In genomic region chr22:31489632-31490495, GRCh38 we compare ENCODE assay signal across 8 cellular contexts. TPM values are rescaled to one million over a fixed set of nuclear protein-coding genes. Genes with fewer than 3 reads are reported as not detected.
DNase-seq lines count a peak whose midpoint lies in the region; ATAC-seq, FAIRE-seq and TF ChIP-seq lines count a peak whose summit lies in the region.

A gene with protein sequence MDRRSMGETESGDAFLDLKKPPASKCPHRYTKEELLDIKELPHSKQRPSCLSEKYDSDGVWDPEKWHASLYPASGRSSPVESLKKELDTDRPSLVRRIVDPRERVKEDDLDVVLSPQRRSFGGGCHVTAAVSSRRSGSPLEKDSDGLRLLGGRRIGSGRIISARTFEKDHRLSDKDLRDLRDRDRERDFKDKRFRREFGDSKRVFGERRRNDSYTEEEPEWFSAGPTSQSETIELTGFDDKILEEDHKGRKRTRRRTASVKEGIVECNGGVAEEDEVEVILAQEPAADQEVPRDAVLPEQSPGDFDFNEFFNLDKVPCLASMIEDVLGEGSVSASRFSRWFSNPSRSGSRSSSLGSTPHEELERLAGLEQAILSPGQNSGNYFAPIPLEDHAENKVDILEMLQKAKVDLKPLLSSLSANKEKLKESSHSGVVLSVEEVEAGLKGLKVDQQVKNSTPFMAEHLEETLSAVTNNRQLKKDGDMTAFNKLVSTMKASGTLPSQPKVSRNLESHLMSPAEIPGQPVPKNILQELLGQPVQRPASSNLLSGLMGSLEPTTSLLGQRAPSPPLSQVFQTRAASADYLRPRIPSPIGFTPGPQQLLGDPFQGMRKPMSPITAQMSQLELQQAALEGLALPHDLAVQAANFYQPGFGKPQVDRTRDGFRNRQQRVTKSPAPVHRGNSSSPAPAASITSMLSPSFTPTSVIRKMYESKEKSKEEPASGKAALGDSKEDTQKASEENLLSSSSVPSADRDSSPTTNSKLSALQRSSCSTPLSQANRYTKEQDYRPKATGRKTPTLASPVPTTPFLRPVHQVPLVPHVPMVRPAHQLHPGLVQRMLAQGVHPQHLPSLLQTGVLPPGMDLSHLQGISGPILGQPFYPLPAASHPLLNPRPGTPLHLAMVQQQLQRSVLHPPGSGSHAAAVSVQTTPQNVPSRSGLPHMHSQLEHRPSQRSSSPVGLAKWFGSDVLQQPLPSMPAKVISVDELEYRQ (minus strand): TSS chr22:31489842. CDS start chr22:31488718, 1,124 bp downstream.

- no peaks in the 10 kb centered on the region for H3K27me3 ChIP-seq in HepG2 (ENCODE audit: control insufficient read depth in 1 of 2, insufficient read depth in 2 of 2, low read length in 2 of 2)

- H2AFZ ChIP-seq in HepG2 (ENCODE audit: low read length): peak within 1 kb of the TSS; percentile 82

- WGBS in A549 (ENCODE audit: missing lambda C conversion rate): 1% methylated on average over 12 of the region's 100 CpGs
- WGBS in HepG2 (ENCODE audit: low lambda C conversion rate): 2% methylated on average over 42 of the region's 100 CpGs

- intact Hi-C loops in HepG2 (cut with micrococcal nuclease; ENCODE audit: unreplicated experiment): no loop called here

- POLR2A ChIA-PET in A549 (lab: Yijun Ruan, JAX): no interaction called here
- POLR2A ChIA-PET in HepG2 (lab: Yijun Ruan, JAX): interaction anchor here (1.2 kb wide), 1 partner anchor 91 kb away, joined by 4 read pairs; the partner anchor contains the start of gene DRG1

- peak within 1 kb of the TSS; percentile 92 for H3K9ac ChIP-seq in HepG2 (ENCODE audit: insufficient read depth, low read depth, low read length)

- peak; percentile 43 for TF ChIP-seq POLR2A in A549 (IDR thresholded peaks at IDR 0.05; ENCODE audit: low read length)
- TF ChIP-seq POLR2A in GM18526 (IDR thresholded peaks at IDR 0.05; ENCODE audit: extremely low read depth, insufficient read length): peak; percentile 72
- peak in 1 of 2 experiments; percentile 70; a peak in 3 of 4 replicates for TF ChIP-seq POLR2A in HepG2 (IDR thresholded peaks at IDR 0.05; ENCODE audit: insufficient read depth in 1 of 2, low read depth in 2 of 2, low read length in 2 of 2)

- no TSS peak for BruUV-seq in HepG2 (replicated peaks; lab: Mats Ljungman, UMichigan)

- peak within 1 kb of the TSS; percentile 97 to 100 for H3K27ac ChIP-seq in A549
- peak within 1 kb of the TSS; percentile 89 for H3K27ac ChIP-seq in HepG2 (ENCODE audit: extremely low read length, insufficient read depth, low read length)

- H3K36me3 ChIP-seq in HepG2 (replicated peaks in 1 of 2; ENCODE audit: control insufficient read depth in 1 of 2, insufficient read depth in 2 of 2, low read length in 2 of 2): peaks cover 1 to 10% of the 10 kb centered on the region in 2 experiments; a peak in 3 of 5 replicates

- in situ Hi-C loops in HepG2 (cut with HindIII; ENCODE audit: extremely low pct_ligation_motif_present, low pct_unique_long_range_greater_than_20kb): no loop called here

- H3K4me1 ChIP-seq in A549 (peaks cover 16% of the 10 kb centered on the region), HepG2 (ENCODE audit: insufficient read depth, low read length) (peaks cover 37% of the 10 kb centered on the region)

- peak within 1 kb of the TSS; percentile 97 for H3K4me3 ChIP-seq in A549
- H3K4me3 ChIP-seq in HepG2 (replicated peaks in 1 of 3; ENCODE audit: insufficient read depth in 1 of 3, low read depth in 2 of 3, low read length in 3 of 3): peak within 1 kb of the TSS; percentile 73 to 97 (median 79)

- H4K20me1 ChIP-seq in HepG2 (ENCODE audit: insufficient read depth, low read length): no peaks in the 10 kb centered on the region

- peak; percentile 62 to 80 for DNase-seq in A549 (ENCODE audit: low read depth in 1 of 2, low spot score in 1 of 2)
- peak; percentile 35 to 92 for DNase-seq in NCI-H526 (lab: John Stamatoyannopoulos, UW)
- DNase-seq in activated CD4-positive, alpha-beta T cell treated with anti-CD3 and anti-CD28 coated beads, Interleukin-2, amount 50 U/mL, for 24 hours (ENCODE audit: low read depth in 1 of 2, low spot score in 1 of 2): peak; percentile 77 to 79
- peak; percentile 68 for DNase-seq in dedifferentiated amniotic fluid mesenchymal stem cell (ENCODE audit: extremely low spot score)
- peak; percentile 72 for DNase-seq in HepG2 (ENCODE audit: low spot score)
- peak; percentile 77 for DNase-seq in stimulated activated CD4-positive, alpha-beta T cell treated with anti-CD3 and anti-CD28 coated beads, Interleukin-2, amount 100 ng/mL, for 4 hours (ENCODE audit: low read depth)

- H3K9me3 ChIP-seq in A549 (no peaks in the 10 kb centered on the region), HepG2 (ENCODE audit: low read length) (no peaks in the 10 kb centered on the region)

- ATAC-seq in A549 (peak; percentile 88 to 92), HG03139 (IDR thresholded peaks at IDR 0.05; ENCODE audit: unreplicated experiment) (peak; percentile 36), HepG2 (peak; percentile 86)

- TF ChIP-seq EP300 in A549 (IDR thresholded peaks at IDR 0.05): no peak
- peak in 1 of 2 experiments; percentile 25; a peak in 1 of 4 replicates for TF ChIP-seq EP300 in HepG2 (IDR thresholded peaks at IDR 0.05; ENCODE audit: low read depth in 2 of 2, low read length in 2 of 2)
- 0 out of 2 replicates have a peak, but pooled peaks have one; percentile 33 for TF ChIP-seq EP300 in HepG2 (CRISPR knock-in tag; IDR thresholded peaks at IDR 0.05; ENCODE audit: borderline replicate concordance)

- FAIRE-seq in A549 (lab: Jason Lieb, UNC) (no peak), HepG2 (lab: Jason Lieb, UNC) (no peak)

- TF ChIP-seq CTCF in A549 (IDR thresholded peaks at IDR 0.05) (no peak), HepG2 (CRISPR knock-in tag; IDR thresholded peaks at IDR 0.05) (no peak)

- H3K4me2 ChIP-seq in A549 (peak within 1 kb of the TSS; percentile 98), HepG2 (ENCODE audit: low read depth, low read length) (peak within 1 kb of the TSS; percentile 90)

- CTCF ChIA-PET in A549 (lab: Yijun Ruan, JAX) (interaction anchor here (1.2 to 1.4 kb wide), 2 partner anchors 144 to 480 kb away, joined by 3 to 4 read pairs; no protein-coding TSS in a partner anchor), HepG2 (lab: Yijun Ruan, JAX; ENCODE audit: low intra/inter-chr PET ratio, low total read pairs) (no interaction called here)

- H3K79me2 ChIP-seq in HepG2 (ENCODE audit: insufficient read depth, low read length): peaks cover 29% of the 10 kb centered on the region

- TF ChIP-seq RAD21 in A549 (conservative IDR thresholded peaks at IDR 0.05 in 1 of 2, IDR thresholded peaks at IDR 0.05 in 1 of 2) (no peak), HepG2 (CRISPR knock-in tag; IDR thresholded peaks at IDR 0.05) (0 out of 2 replicates have a peak, but pooled peaks have one; percentile 41)

TF ChIP-seq in A549, 52 proteins besides CTCF, POLR2A, EP300 and RAD21 (continues in another document):
- TF ChIP-seq JUN (IDR thresholded peaks at IDR 0.05) (peak; percentile 58 to 83; a peak in 4 of 5 replicates), FOXS1 (CRISPR knock-in tag; IDR thresholded peaks at IDR 0.05) (no peak), NFE2L2 (conservative IDR thresholded peaks at IDR 0.05; ENCODE audit: low read length) (no peak), GATA3 (IDR thresholded peaks at IDR 0.05; ENCODE audit: borderline replicate concordance) (0 out of 2 replicates have a peak, but pooled peaks have one; percentile 30)
- TF ChIP-seq, protein P1, sequence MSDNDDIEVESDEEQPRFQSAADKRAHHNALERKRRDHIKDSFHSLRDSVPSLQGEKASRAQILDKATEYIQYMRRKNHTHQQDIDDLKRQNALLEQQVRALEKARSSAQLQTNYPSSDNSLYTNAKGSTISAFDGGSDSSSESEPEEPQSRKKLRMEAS (IDR thresholded peaks at IDR 0.05): peak; percentile 69

TF ChIP-seq in HepG2, 621 proteins besides CTCF, POLR2A, EP300 and RAD21 (continues in another document):
- TF ChIP-seq GTF3A (CRISPR knock-in tag; conservative IDR thresholded peaks at IDR 0.05): peak; percentile 75; the same call in 1 of the 2 replicates
- TF ChIP-seq MYC (CRISPR knock-in tag; IDR thresholded peaks at IDR 0.05; ENCODE audit: borderline replicate concordance): peak; percentile 78
- no peak; the same call in 1 of the 2 replicates for TF ChIP-seq HDAC2 (CRISPR knock-in tag; IDR thresholded peaks at IDR 0.05)

RNA-seq across cellular contexts. Expression of the gene that starts here (rescaled TPM):
- 14.5 and 15.5 TPM in 2 replicates for polyA plus RNA-seq in A549 (2011; rRNA removed)
- polyA plus RNA-seq in A549 (2012; cell fraction: cytosol; rRNA removed): 8.4 and 12.2 TPM in 2 replicates
- 15.9 and 16.6 TPM in 2 replicates for polyA plus RNA-seq in A549 (2012; cell fraction: nucleus; rRNA removed)
- 10.3 to 11.8 TPM (median 11.6 TPM) in 3 replicates for polyA plus RNA-seq in A549 (2017; fragmentation: RNase III; extraction: RNeasy Plus Mini Kit Qiagen cat#74134 plus additional on column Dnase treatment)
- polyA minus RNA-seq in A549 (2011; rRNA and poly(A)+ RNA removed): 15.3 and 18.1 TPM in 2 replicates
- total RNA-seq in HepG2 (2016; rRNA removed; fragmentation: Illumina TruSeq; extraction: Trizol): 12.3 and 14.0 TPM in 2 replicates
- 7.3 TPM in 2 replicates for total RNA-seq in HepG2 (2016; cell fraction: cytosol; rRNA removed; fragmentation: Illumina TruSeq; extraction: Trizol; ENCODE audit: low read depth)
- 9.2 and 11.4 TPM in 2 replicates for total RNA-seq in HepG2 (2016; cell fraction: insoluble cytoplasmic fraction; rRNA removed; fragmentation: Illumina TruSeq; extraction: Trizol)
- 8.2 and 8.4 TPM in 2 replicates for total RNA-seq in HepG2 (2016; cell fraction: membrane; rRNA removed; fragmentation: Illumina TruSeq; extraction: Trizol)
- 14.1 and 16.0 TPM in 2 replicates for total RNA-seq in HepG2 (2016; cell fraction: nucleus; rRNA removed; fragmentation: Illumina TruSeq; extraction: Trizol)
- 11.9 and 15.1 TPM in 2 replicates for polyA plus RNA-seq in HepG2 (2011; rRNA removed)
- 9.5 and 9.7 TPM in 2 replicates for polyA plus RNA-seq in HepG2 (2011; cell fraction: cytosol; rRNA removed)
- 18.6 and 26.1 TPM in 2 replicates for polyA plus RNA-seq in HepG2 (2011; cell fraction: nucleus; rRNA removed)
- polyA plus RNA-seq in HepG2 (2012): 13.8 and 16.8 TPM in 2 replicates
- 2.1 and 2.2 TPM in 2 replicates for polyA plus RNA-seq in HepG2 (2016; cell fraction: cytosol; fragmentation: Illumina TruSeq; extraction: Trizol; ENCODE audit: low read depth)
- 14.9 and 16.1 TPM in 2 replicates for polyA plus RNA-seq in HepG2 (2016; cell fraction: insoluble cytoplasmic fraction; fragmentation: Illumina TruSeq; extraction: Trizol; ENCODE audit: low read depth)
- polyA plus RNA-seq in HepG2 (2016; cell fraction: membrane; fragmentation: Illumina TruSeq; extraction: Trizol; ENCODE audit: low read depth): 4.8 and 5.1 TPM in 2 replicates
- polyA plus RNA-seq in HepG2 (2016; cell fraction: nucleus; fragmentation: Illumina TruSeq; extraction: Trizol; ENCODE audit: insufficient read depth, low read depth): 39.1 and 47.3 TPM in 2 replicates
- polyA minus RNA-seq in HepG2 (2011; rRNA and poly(A)+ RNA removed; ENCODE audit: low replicate concordance): 22.1 and 23.5 TPM in 2 replicates
- 10.5 and 14.5 TPM in 2 replicates for polyA minus RNA-seq in HepG2 (2011; cell fraction: cytosol; rRNA and poly(A)+ RNA removed)
- polyA minus RNA-seq in HepG2 (2011; cell fraction: nucleus; rRNA and poly(A)+ RNA removed): 26.1 and 28.6 TPM in 2 replicates

Comparison
In these comparisons a context has a peak if more than half of its experiments do, and no peak if none do; other contexts are left out.
1. Peak in every context shown above with its lines: DNase-seq, ATAC-seq, H3K4me3 ChIP-seq and H3K27ac ChIP-seq.
2. ATAC-seq: peak in every context shown above with its lines; median percentile 90 in A549; 86 in HepG2; 36 in HG03139.